19 cellular contexts compared by ENCODE assay signal in genomic region chr9:124269556-124269955, GRCh38. TPM values are rescaled to one million over a fixed set of nuclear protein-coding genes. Genes with fewer than 3 reads are reported as not detected.
DNase-seq lines count a peak whose midpoint lies in the region; ATAC-seq and TF ChIP-seq lines count a peak whose summit lies in the region.
"Had no signal": no experiment of that assay in that cellular context is flagged by ENCODE, and none has a peak within 500 bp of the region (broad histone marks: within the 10 kb centered on the region; RNA-seq: fewer than 3 reads in every experiment).

No MANE protein-coding gene starts in this region.

- H3K27ac Mint-ChIP-seq in GM23338: peak overlapping the region; percentile 68
- H3K27ac Mint-ChIP-seq in stimulated activated memory B cell treated with anti-CD40 and anti-IgM and Interleukin-4, amounts not matched to agents 10 μg/mL and 1 μg/mL and 100 μg/mL, for 72 hours: peak overlapping the region; percentile 93
- H3K27ac Mint-ChIP-seq: CD8-positive, alpha-beta T cell had no signal

- TF ChIP-seq RAD21 in liver (IDR thresholded peaks at IDR 0.05): no peak

- TF ChIP-seq POLR2A in gastroesophageal sphincter (IDR thresholded peaks at IDR 0.05): no peak

- H3K4me1 ChIP-seq in GM23338 (ENCODE audit: insufficient read depth) (no peaks in the 10 kb centered on the region), adipocyte (ENCODE audit: control insufficient read depth, insufficient read depth, low read length) (peaks cover 69% of the 10 kb centered on the region), liver (ENCODE audit: control insufficient read depth in 4 of 4, insufficient read depth in 4 of 4, low read length in 3 of 4) (peaks cover 24 to 72% (median 51%) of the 10 kb centered on the region in 4 donors), gastroesophageal sphincter (peaks cover 0 to 99% (median 38%) of the 10 kb centered on the region in 3 donors)

- no peak overlapping the region; the same call in 2 of the 3 replicates for H3K4me3 Mint-ChIP-seq in GM23338
- H3K4me3 Mint-ChIP-seq in stimulated activated memory B cell treated with anti-CD40 and anti-IgM and Interleukin-4, amounts not matched to agents 10 μg/mL and 1 μg/mL and 100 μg/mL, for 72 hours: no peak overlapping the region
- H3K4me3 Mint-ChIP-seq: CD8-positive, alpha-beta T cell; HFFc6 had no signal

- peak overlapping the region; percentile 44 for H3K9ac ChIP-seq in adipocyte (ENCODE audit: low read length)
- H3K9ac ChIP-seq in liver (ENCODE audit: low read depth in 1 of 2, low read length in 2 of 2): no peak overlapping the region
- H3K9ac ChIP-seq: BLaER1, SK-N-SH had no signal

- H3K4me3 ChIP-seq in GM23338 (no peak overlapping the region), adipocyte (ENCODE audit: low read length) (no peak overlapping the region), liver (ENCODE audit: low read depth in 1 of 3, low read length in 3 of 3) (no peak overlapping the region), gastroesophageal sphincter (no peak overlapping the region), H7 (ENCODE audit: insufficient read depth, low read depth, low read length) (no peak overlapping the region)
- H3K4me3 ChIP-seq: BLaER1 had no signal

- peaks cover 5% of the 10 kb centered on the region; the same call in 1 of the 2 replicates for H4K20me1 ChIP-seq in GM23338 (replicated peaks; ENCODE audit: insufficient read depth)

- no peaks in the 10 kb centered on the region for H3F3A ChIP-seq in GM23338 (replicated peaks; ENCODE audit: low read depth)

- H3K79me2 ChIP-seq in GM23338 (replicated peaks; ENCODE audit: insufficient read depth): peaks cover 9% of the 10 kb centered on the region; the same call in 1 of the 2 replicates

- TF ChIP-seq EP300 in gastroesophageal sphincter (IDR thresholded peaks at IDR 0.05): no peak

- TF ChIP-seq CTCF in GM23338 (conservative IDR thresholded peaks at IDR 0.05; ENCODE audit: low read depth in 2 of 2): no peak
- TF ChIP-seq CTCF in liver (IDR thresholded peaks at IDR 0.05; ENCODE audit: low read depth, low read length, missing input control): no peak
- TF ChIP-seq CTCF in gastroesophageal sphincter (IDR thresholded peaks at IDR 0.05): no peak

- ATAC-seq in GM23338: no peak
- no peak for ATAC-seq in stimulated activated memory B cell treated with anti-CD40 and anti-IgM and Interleukin-4, amounts not matched to agents 10 μg/mL and 1 μg/mL and 100 μg/mL, for 72 hours
- ATAC-seq in gastroesophageal sphincter: no peak
- no peak for ATAC-seq in GM21717 (IDR thresholded peaks at IDR 0.05; ENCODE audit: unreplicated experiment)
- ATAC-seq: CD8-positive, alpha-beta T cell had no signal

- no peaks in the 10 kb centered on the region for H3K36me3 Mint-ChIP-seq in GM23338 (ENCODE audit: low read depth)
- H3K36me3 Mint-ChIP-seq in stimulated activated memory B cell treated with anti-CD40 and anti-IgM and Interleukin-4, amounts not matched to agents 10 μg/mL and 1 μg/mL and 100 μg/mL, for 72 hours: peaks cover 33% of the 10 kb centered on the region
- H3K36me3 Mint-ChIP-seq: CD8-positive, alpha-beta T cell had no signal

- H3K27me3 Mint-ChIP-seq in GM23338 (ENCODE audit: insufficient read depth, low read depth, poor library complexity): peaks cover 6% of the 10 kb centered on the region
- H3K27me3 Mint-ChIP-seq in stimulated activated memory B cell treated with anti-CD40 and anti-IgM and Interleukin-4, amounts not matched to agents 10 μg/mL and 1 μg/mL and 100 μg/mL, for 72 hours: no peaks in the 10 kb centered on the region

- H3K27me3 ChIP-seq in GM23338 (ENCODE audit: insufficient read depth) (no peaks in the 10 kb centered on the region), adipocyte (replicated peaks; ENCODE audit: control insufficient read depth, insufficient read depth, low read length) (no peaks in the 10 kb centered on the region), liver (ENCODE audit: control insufficient read depth in 4 of 4, insufficient read depth in 4 of 4, low read length in 3 of 4) (no peaks in the 10 kb centered on the region), gastroesophageal sphincter (no peaks in the 10 kb centered on the region), H7 (ENCODE audit: control insufficient read depth, insufficient read depth, low read length) (no peaks in the 10 kb centered on the region)
- H3K27me3 ChIP-seq: BLaER1 had no signal

- WGBS in liver: 92% methylated on average over 6 of the region's 6 CpGs
- WGBS in gastroesophageal sphincter (ENCODE audit: low coverage in 1 of 2), 2 donors: 88 to 100% methylated on average over 3 to 6 of the region's 6 CpGs

- H3K9me3 Mint-ChIP-seq in GM23338: no peaks in the 10 kb centered on the region
- H3K9me3 Mint-ChIP-seq in stimulated activated memory B cell treated with anti-CD40 and anti-IgM and Interleukin-4, amounts not matched to agents 10 μg/mL and 1 μg/mL and 100 μg/mL, for 72 hours: no peaks in the 10 kb centered on the region
- H3K9me3 Mint-ChIP-seq: CD8-positive, alpha-beta T cell; HFFc6 had no signal

- no peaks in the 10 kb centered on the region for H3K36me3 ChIP-seq in GM23338 (ENCODE audit: insufficient read depth)
- peaks cover 40% of the 10 kb centered on the region for H3K36me3 ChIP-seq in adipocyte (ENCODE audit: control insufficient read depth, insufficient read depth, low read length, severe bottlenecking)
- H3K36me3 ChIP-seq in liver (ENCODE audit: control insufficient read depth in 4 of 4, insufficient read depth in 3 of 4, low read depth in 1 of 4, low read length in 3 of 4): no peaks in the 10 kb centered on the region
- H3K36me3 ChIP-seq in gastroesophageal sphincter: no peaks in the 10 kb centered on the region
- H3K36me3 ChIP-seq in H7 (replicated peaks; ENCODE audit: control insufficient read depth, insufficient read depth, low read length): no peaks in the 10 kb centered on the region

- H3K9me3 ChIP-seq in adipocyte (ENCODE audit: control insufficient read depth, low read length) (no peaks in the 10 kb centered on the region), liver (ENCODE audit: control insufficient read depth in 4 of 4, low read length in 3 of 4) (no peaks in the 10 kb centered on the region), gastroesophageal sphincter (no peaks in the 10 kb centered on the region)
- H3K9me3 ChIP-seq: BLaER1, SK-N-SH had no signal

- H3K9me2 ChIP-seq in GM23338 (ENCODE audit: insufficient read depth): no peaks in the 10 kb centered on the region
- H3K9me2 ChIP-seq: SK-N-SH had no signal

- no peak overlapping the region for H3K27ac ChIP-seq in GM23338 (ENCODE audit: low read depth)
- peak overlapping the region; percentile 83 to 87 for H3K27ac ChIP-seq in liver (ENCODE audit: low read depth in 1 of 2, low read length in 2 of 2)
- peak overlapping the region in 2 of 4 donors; percentile 32 to 89 for H3K27ac ChIP-seq in gastroesophageal sphincter

- H2AFZ ChIP-seq in GM23338: no peak overlapping the region

- H3K4me2 ChIP-seq in GM23338: no peak overlapping the region
- H3K4me2 ChIP-seq: SK-N-SH had no signal

- peaks cover 13% of the 10 kb centered on the region for H3K4me1 Mint-ChIP-seq in GM23338
- peaks cover 92% of the 10 kb centered on the region for H3K4me1 Mint-ChIP-seq in stimulated activated memory B cell treated with anti-CD40 and anti-IgM and Interleukin-4, amounts not matched to agents 10 μg/mL and 1 μg/mL and 100 μg/mL, for 72 hours

- DNase-seq in GM23338 (ENCODE audit: low spot score): no peak
- DNase-seq in adipocyte (ENCODE audit: low read depth): no peak
- no peak for DNase-seq in H7
- DNase-seq: Calu3; CD8-positive, alpha-beta T cell; HFFc6; NCI-H1105; NCI-H2081; NCI-H446 treated with DMSO at 0.1 percent for 48 hours; NCI-H69; NK-92 treated with Interleukin-12 subunit alpha and Interleukin-12 subunit beta, amount 100 ng/mL, for 24 hours; OCI-M1; SHP77 treated with DMSO at 0.1 percent for 48 hours; SK-N-SH had no signal

TF ChIP-seq in GM23338, 12 proteins besides CTCF, POLR2A, EP300 and RAD21 (continues in another document):
- no peak for TF ChIP-seq EZH2 (IDR thresholded peaks at IDR 0.05; ENCODE audit: low read depth, unreplicated experiment)
- no peak for TF ChIP-seq CREB1 (CRISPR knock-in tag; IDR thresholded peaks at IDR 0.05; ENCODE audit: low read depth)
- no peak for TF ChIP-seq ZNF114 (CRISPR knock-in tag; IDR thresholded peaks at IDR 0.05)
- TF ChIP-seq ZNF331 (CRISPR knock-in tag; IDR thresholded peaks at IDR 0.05; ENCODE audit: low read depth): no peak

TF ChIP-seq in liver, 16 proteins besides CTCF, POLR2A, EP300 and RAD21 (continues in another document):
- no peak for TF ChIP-seq FOXA1 (IDR thresholded peaks at IDR 0.05)
- TF ChIP-seq NR2F2 (IDR thresholded peaks at IDR 0.05): no peak
- no peak for TF ChIP-seq GABPA (IDR thresholded peaks at IDR 0.05 in 1 of 2, conservative IDR thresholded peaks at IDR 0.05 in 1 of 2)
- no peak for TF ChIP-seq ATF3 (IDR thresholded peaks at IDR 0.05)
- no peak for TF ChIP-seq RXRA (IDR thresholded peaks at IDR 0.05)
- TF ChIP-seq MAX (IDR thresholded peaks at IDR 0.05): no peak
- no peak for TF ChIP-seq ZBTB33 (IDR thresholded peaks at IDR 0.05)

RNA-seq across cellular contexts. Expression of gene NEK6, which starts 11.8 kb away (rescaled TPM):
- total RNA-seq in GM23338 (2014; rRNA removed; shearing (Covaris generic)): 10.4 and 11.2 TPM in 2 replicates
- polyA plus RNA-seq in GM23338 (2016; fragmentation: Nextera tagmentation; extraction: Ambion mirVana) (6.5 and 8.1 TPM in 2 replicates), liver (10 to 100 TPM; 32.5 to 49.7 TPM)
- total RNA-seq in liver (10 to 100 TPM; 36.4 to 48.5 TPM), gastroesophageal sphincter (10 to 100 TPM; 13.2 to 31.7 (median 19.3) TPM)
- 17.1 and 17.6 TPM in 2 replicates for total RNA-seq in H7 (2014; rRNA removed; shearing (Covaris generic))
